In the genomic region with DNA sequence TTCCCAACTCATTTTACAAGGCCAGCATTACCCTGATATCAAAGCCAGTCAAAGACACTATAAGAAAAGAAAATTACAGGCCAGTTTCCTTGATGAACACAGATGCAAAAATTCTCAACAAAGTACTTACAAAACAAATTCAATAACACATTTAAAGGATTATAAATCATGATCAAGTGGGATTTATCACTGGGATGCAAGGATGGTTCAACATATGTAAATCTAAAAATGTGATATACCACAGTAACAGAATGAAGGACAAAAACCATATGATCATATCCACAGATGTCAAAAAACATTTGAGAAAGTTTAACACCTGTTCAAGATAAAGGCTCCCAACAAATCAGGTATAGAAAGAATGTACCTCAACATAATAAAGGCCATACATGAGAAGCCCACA, we compare ENCODE assay signal across 31 cellular contexts.
DNase-seq lines count a peak whose midpoint lies in the region; ATAC-seq, FAIRE-seq and TF ChIP-seq lines count a peak whose summit lies in the region.
"Had no signal": no experiment of that assay in that cellular context is flagged by ENCODE, and none has a peak within 500 bp of the region (broad histone marks: within the 10 kb centered on the region; RNA-seq: fewer than 3 reads in every experiment).

No MANE protein-coding gene starts in this region.

- H3K27me3 ChIP-seq in SK-N-SH (ENCODE audit: insufficient read depth) (no peaks in the 10 kb centered on the region), K562 (ENCODE audit: control insufficient read depth in 2 of 2, insufficient read depth in 2 of 2, low read length in 2 of 2) (no peaks in the 10 kb centered on the region)
- H3K27me3 ChIP-seq: BE2C; BLaER1; BLaER1 treated with 17β-estradiol and CSF1 and Interleukin-3, amounts not matched to agents 10 nM and 100 nM had no signal

- no peaks in the 10 kb centered on the region for H3K9me2 ChIP-seq in SK-N-SH

- H3K9ac ChIP-seq in SK-N-SH (no peak overlapping the region), K562 (ENCODE audit: insufficient read depth in 1 of 2, low read depth in 2 of 2, low read length in 2 of 2) (no peak overlapping the region)
- H3K9ac ChIP-seq: BLaER1; BLaER1 treated with 17β-estradiol and CSF1 and Interleukin-3, amounts not matched to agents 10 nM and 100 nM had no signal

- intact Hi-C loops in K562 (cut with micrococcal nuclease): no loop called here

- TF ChIP-seq RAD21 in SK-N-SH (IDR thresholded peaks at IDR 0.05; ENCODE audit: low read length) (no peak), K562 (CRISPR knock-in tag; conservative IDR thresholded peaks at IDR 0.05 in 1 of 2, IDR thresholded peaks at IDR 0.05 in 1 of 2) (no peak)

- H3K27ac ChIP-seq in SK-N-SH (ENCODE audit: low read depth in 2 of 2, low read length in 1 of 2) (no peak overlapping the region), K562 (ENCODE audit: extremely low read depth, low read depth, low read length) (no peak overlapping the region)
- H3K27ac ChIP-seq: 22Rv1; A549; BLaER1; BLaER1 treated with 17β-estradiol and CSF1 and Interleukin-3, amounts not matched to agents 10 nM and 100 nM; C4-2B had no signal

- H3K36me3 ChIP-seq in SK-N-SH (replicated peaks in 1 of 2; ENCODE audit: control insufficient read depth in 1 of 2, insufficient read depth in 2 of 2, low read length in 1 of 2): peaks cover 0 to 10% of the 10 kb centered on the region in 2 experiments
- H3K36me3 ChIP-seq in K562 (ENCODE audit: control insufficient read depth, insufficient read depth, low read length): no peaks in the 10 kb centered on the region
- H3K36me3 ChIP-seq: BE2C, BLaER1 had no signal

- H3K4me3 ChIP-seq in SK-N-SH (ENCODE audit: low read depth in 2 of 2, low read length in 1 of 2) (no peak overlapping the region), K562 (no peak overlapping the region)
- H3K4me3 ChIP-seq: A549; BLaER1; BLaER1 treated with 17β-estradiol and CSF1 and Interleukin-3, amounts not matched to agents 10 nM and 100 nM had no signal

- POLR2A ChIA-PET in SK-N-SH (lab: Yijun Ruan, JAX) (no interaction called here), K562 (lab: Yijun Ruan, JAX) (no interaction called here)

- BruUV-seq in K562 (replicated peaks; lab: Mats Ljungman, UMichigan): no TSS peak

- no peaks in the 10 kb centered on the region for H3K9me1 ChIP-seq in K562 (ENCODE audit: control insufficient read depth, insufficient read depth, low read length)

- H2AFZ ChIP-seq in SK-N-SH (ENCODE audit: low read depth) (no peak overlapping the region), K562 (ENCODE audit: low read depth, low read length) (no peak overlapping the region)

- CTCF ChIA-PET in SK-N-SH (lab: Yijun Ruan, JAX) (no interaction called here), K562 (lab: Yijun Ruan, JAX; ENCODE audit: low intra/inter-chr PET ratio) (no interaction called here)

- no peak for FAIRE-seq in K562 (lab: Jason Lieb, UNC)
- FAIRE-seq: A204.1, D721Med had no signal

- H3F3A ChIP-seq in SK-N-SH (replicated peaks; ENCODE audit: insufficient read depth): no peaks in the 10 kb centered on the region

- DNase-seq in SK-N-SH (no peak), K562 (ENCODE audit: extremely low read depth in 1 of 4, low spot score in 3 of 4) (no peak)
- DNase-seq in stimulated activated CD8-positive, alpha-beta memory T cell treated with anti-CD3 and anti-CD28 coated beads, Interleukin-4, amount 100 ng/mL, for 48 hours: no peak
- DNase-seq: 8988T; ACHN; AML-193; BE2C; C1 segment of cervical spinal cord; Caco-2; Calu3; CD4-positive, alpha-beta memory T cell; CD4-positive, alpha-beta T cell; CD4-positive, CD25-positive, alpha-beta regulatory T cell; CD8-positive, alpha-beta memory T cell; CD8-positive, alpha-beta T cell; COR-L47; DMS 273 treated with DMSO at 0.1 percent for 48 hours; DMS153; DMS53; DMS79; DMS79 treated with DMSO at 0.1 percent for 48 hours; DND-41; EL had no signal

- H3K79me2 ChIP-seq in SK-N-SH (ENCODE audit: insufficient read depth) (no peaks in the 10 kb centered on the region), K562 (ENCODE audit: control insufficient read depth, insufficient read depth, low read length) (no peaks in the 10 kb centered on the region)

- ATAC-seq in SK-N-SH treated with all-trans-retinoic acid at 6 μM for 48 hours: no peak
- no peak for ATAC-seq in K562
- ATAC-seq: A549; CD8-positive, alpha-beta T cell had no signal

- H3K9me3 ChIP-seq in SK-N-SH (peaks cover 39% of the 10 kb centered on the region), K562 (replicated peaks; ENCODE audit: control insufficient read depth, insufficient read depth, low read depth, low read length) (no peaks in the 10 kb centered on the region)
- H3K9me3 ChIP-seq: BE2C had no signal

- in situ Hi-C loops in K562 (cut with MboI): no loop called here

- no peaks in the 10 kb centered on the region for H4K20me1 ChIP-seq in SK-N-SH (ENCODE audit: insufficient read depth)
- no peaks in the 10 kb centered on the region for H4K20me1 ChIP-seq in K562 (replicated peaks; ENCODE audit: control insufficient read depth, insufficient read depth, low read length)
- H4K20me1 ChIP-seq: BLaER1; BLaER1 treated with 17β-estradiol and CSF1 and Interleukin-3, amounts not matched to agents 10 nM and 100 nM had no signal

- no peaks in the 10 kb centered on the region for H3K4me1 ChIP-seq in SK-N-SH (ENCODE audit: control insufficient read depth in 1 of 2, insufficient read depth in 2 of 2, low read depth in 1 of 2, low read length in 1 of 2)
- no peaks in the 10 kb centered on the region for H3K4me1 ChIP-seq in K562 (replicated peaks in 1 of 2; ENCODE audit: control insufficient read depth in 2 of 2, insufficient read depth in 2 of 2, low read length in 2 of 2)
- H3K4me1 ChIP-seq: A549; BE2C; BLaER1; BLaER1 treated with 17β-estradiol and CSF1 and Interleukin-3, amounts not matched to agents 10 nM and 100 nM; Caco-2 had no signal

- no peak for TF ChIP-seq POLR2A in K562 (conservative IDR thresholded peaks at IDR 0.05)

- TF ChIP-seq CTCF in SK-N-SH (IDR thresholded peaks at IDR 0.05) (no peak), K562 (IDR thresholded peaks at IDR 0.05 in 2 of 3, conservative IDR thresholded peaks at IDR 0.05 in 1 of 3; ENCODE audit: insufficient read depth in 2 of 3, low read depth in 1 of 3, low read length in 3 of 3) (no peak)

- TF ChIP-seq EP300 in SK-N-SH (IDR thresholded peaks at IDR 0.05; ENCODE audit: borderline replicate concordance in 1 of 2, low read depth in 1 of 2, low read length in 1 of 2) (no peak), K562 (IDR thresholded peaks at IDR 0.05; ENCODE audit: low read length) (no peak)

- H3K4me2 ChIP-seq in SK-N-SH (no peak overlapping the region), K562 (ENCODE audit: insufficient read depth, low read length) (no peak overlapping the region)
- H3K4me2 ChIP-seq: A549; BLaER1; BLaER1 treated with 17β-estradiol and CSF1 and Interleukin-3, amounts not matched to agents 10 nM and 100 nM had no signal

TF ChIP-seq in SK-N-SH treated with all-trans-retinoic acid at 6 μM for 48 hours, 23 proteins besides CTCF, POLR2A, EP300 and RAD21 (continues in another document):
- TF ChIP-seq, protein P1, sequence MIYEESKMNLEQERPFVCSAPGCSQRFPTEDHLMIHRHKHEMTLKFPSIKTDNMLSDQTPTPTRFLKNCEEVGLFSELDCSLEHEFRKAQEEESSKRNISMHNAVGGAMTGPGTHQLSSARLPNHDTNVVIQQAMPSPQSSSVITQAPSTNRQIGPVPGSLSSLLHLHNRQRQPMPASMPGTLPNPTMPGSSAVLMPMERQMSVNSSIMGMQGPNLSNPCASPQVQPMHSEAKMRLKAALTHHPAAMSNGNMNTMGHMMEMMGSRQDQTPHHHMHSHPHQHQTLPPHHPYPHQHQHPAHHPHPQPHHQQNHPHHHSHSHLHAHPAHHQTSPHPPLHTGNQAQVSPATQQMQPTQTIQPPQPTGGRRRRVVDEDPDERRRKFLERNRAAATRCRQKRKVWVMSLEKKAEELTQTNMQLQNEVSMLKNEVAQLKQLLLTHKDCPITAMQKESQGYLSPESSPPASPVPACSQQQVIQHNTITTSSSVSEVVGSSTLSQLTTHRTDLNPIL (CRISPR knock-in tag; IDR thresholded peaks at IDR 0.05; ENCODE audit: low read depth): no peak

TF ChIP-seq in SK-N-SH, 30 proteins besides CTCF, POLR2A, EP300 and RAD21 (continues in another document):
- TF ChIP-seq FOSL2 (IDR thresholded peaks at IDR 0.05; ENCODE audit: borderline replicate concordance, low read depth): no peak
- no peak for TF ChIP-seq FOXJ3 (CRISPR knock-in tag; IDR thresholded peaks at IDR 0.05)
- TF ChIP-seq NFIC (IDR thresholded peaks at IDR 0.05; ENCODE audit: borderline replicate concordance): no peak

TF ChIP-seq in K562, 482 proteins besides CTCF, POLR2A, EP300 and RAD21:
- TF ChIP-seq ZNF324 (CRISPR knock-in tag; IDR thresholded peaks at IDR 0.05) (peak; percentile 74), RUNX1 (IDR thresholded peaks at IDR 0.05; ENCODE audit: low read depth) (no peak)
